Comparison of ENCODE assay signal across 12 cellular contexts in genomic region chr5:82635561-82636288, GRCh38.
A peak's percentile ranks its signal among the peaks of the same experiment; 100 is the strongest.
DNase-seq lines count a peak whose midpoint lies in the region; ATAC-seq and TF ChIP-seq lines count a peak whose summit lies in the region.
"Had no signal": no experiment of that assay in that cellular context is flagged by ENCODE, and none has a peak within 500 bp of the region (broad histone marks: within the 10 kb centered on the region; RNA-seq: fewer than 3 reads in every experiment).

No MANE protein-coding gene starts in this region.

- H3K9me3 Mint-ChIP-seq in activated CD4-positive, alpha-beta memory T cell treated with anti-CD3 and anti-CD28 coated beads for 36 hours, result no peaks in the 10 kb centered on the region
- H3K9me3 Mint-ChIP-seq in activated CD4-positive, alpha-beta memory T cell treated with anti-CD3 and anti-CD28 coated beads, Interleukin-2, amount 10 ng/mL, durations not matched to agents 7 days and 5 days, result no peaks in the 10 kb centered on the region

- POLR2A ChIA-PET in activated CD4-positive, alpha-beta memory T cell treated with anti-CD3 and anti-CD28 coated beads for 36 hours (lab: Charles Lee), result no interaction called here
- POLR2A ChIA-PET in activated CD4-positive, alpha-beta memory T cell treated with anti-CD3 and anti-CD28 coated beads, Interleukin-2, amount 10 ng/mL, durations not matched to agents 7 days and 5 days (lab: Charles Lee), result no interaction called here

- peak overlapping the region; percentile 1 for H2AFZ ChIP-seq in smooth muscle cell (ENCODE audit: low read depth)

- intact Hi-C loops in activated CD4-positive, alpha-beta memory T cell treated with anti-CD3 and anti-CD28 coated beads for 36 hours (cut with micrococcal nuclease), result loop anchor here (1.0 kb wide), 1 partner anchor 41 kb away; no protein-coding TSS in a partner anchor

- TF ChIP-seq CTCF in smooth muscle cell (IDR thresholded peaks at IDR 0.05; ENCODE audit: borderline replicate concordance, insufficient read depth, poor library complexity, severe bottlenecking), result no peak

- no peak overlapping the region for H3K27ac Mint-ChIP-seq in activated CD4-positive, alpha-beta memory T cell treated with anti-CD3 and anti-CD28 coated beads for 36 hours
- H3K27ac Mint-ChIP-seq in activated CD4-positive, alpha-beta memory T cell treated with anti-CD3 and anti-CD28 coated beads, Interleukin-2, amount 10 ng/mL, durations not matched to agents 7 days and 5 days, result no peak overlapping the region
- H3K27ac Mint-ChIP-seq: B cell had no signal

- H3F3A ChIP-seq in smooth muscle cell (ENCODE audit: low read depth), result peaks cover 18% of the 10 kb centered on the region

- no peaks in the 10 kb centered on the region for H3K36me3 ChIP-seq in smooth muscle cell (ENCODE audit: low read depth)
- H3K36me3 ChIP-seq: thyroid gland had no signal

- CTCF ChIA-PET in activated CD4-positive, alpha-beta memory T cell treated with anti-CD3 and anti-CD28 coated beads for 36 hours (lab: Charles Lee), result interaction anchor here (1.2 to 1.6 kb wide), 2 partner anchors 283 to 300 kb away, joined by 3 to 6 read pairs; no protein-coding TSS in a partner anchor
- CTCF ChIA-PET in activated CD4-positive, alpha-beta memory T cell treated with anti-CD3 and anti-CD28 coated beads, Interleukin-2, amount 10 ng/mL, durations not matched to agents 7 days and 5 days (lab: Charles Lee), result no interaction called here

- 33% methylated on average over 4 of the region's 4 CpGs for whole genome bisulfite sequencing in smooth muscle cell (ENCODE audit: low lambda C conversion rate)

- H3K27me3 Mint-ChIP-seq in activated CD4-positive, alpha-beta memory T cell treated with anti-CD3 and anti-CD28 coated beads for 36 hours, result no peaks in the 10 kb centered on the region
- H3K27me3 Mint-ChIP-seq in activated CD4-positive, alpha-beta memory T cell treated with anti-CD3 and anti-CD28 coated beads, Interleukin-2, amount 10 ng/mL, durations not matched to agents 7 days and 5 days, result no peaks in the 10 kb centered on the region
- H3K27me3 Mint-ChIP-seq: B cell had no signal

- H3K27me3 ChIP-seq in smooth muscle cell (ENCODE audit: low read depth), result no peaks in the 10 kb centered on the region
- H3K27me3 ChIP-seq: thyroid gland had no signal

- H3K4me3 ChIP-seq in smooth muscle cell, result no peak overlapping the region
- H3K4me3 ChIP-seq: thyroid gland had no signal

- H3K4me1 ChIP-seq in smooth muscle cell (ENCODE audit: low read depth), result peaks cover 20% of the 10 kb centered on the region

- ATAC-seq in HG02970 (IDR thresholded peaks at IDR 0.05; ENCODE audit: low FRiP score, unreplicated experiment), result no peak
- ATAC-seq: esophagus mucosa had no signal

- H3K36me3 Mint-ChIP-seq in activated CD4-positive, alpha-beta memory T cell treated with anti-CD3 and anti-CD28 coated beads for 36 hours, result no peaks in the 10 kb centered on the region
- no peaks in the 10 kb centered on the region for H3K36me3 Mint-ChIP-seq in activated CD4-positive, alpha-beta memory T cell treated with anti-CD3 and anti-CD28 coated beads, Interleukin-2, amount 10 ng/mL, durations not matched to agents 7 days and 5 days (ENCODE audit: low read depth)

- H3K9ac ChIP-seq in smooth muscle cell (ENCODE audit: low read depth), result no peak overlapping the region

- H3K4me1 Mint-ChIP-seq in activated CD4-positive, alpha-beta memory T cell treated with anti-CD3 and anti-CD28 coated beads for 36 hours (ENCODE audit: low read depth), result peaks cover 4% of the 10 kb centered on the region
- peaks cover 18% of the 10 kb centered on the region for H3K4me1 Mint-ChIP-seq in activated CD4-positive, alpha-beta memory T cell treated with anti-CD3 and anti-CD28 coated beads, Interleukin-2, amount 10 ng/mL, durations not matched to agents 7 days and 5 days
- H3K4me1 Mint-ChIP-seq: B cell had no signal

- DNase-seq in activated CD4-positive, alpha-beta memory T cell treated with anti-CD3 and anti-CD28 coated beads for 36 hours, result peak; percentile 30
- no peak for DNase-seq in activated CD4-positive, alpha-beta memory T cell treated with anti-CD3 and anti-CD28 coated beads, Interleukin-2, amount 10 ng/mL, durations not matched to agents 7 days and 5 days
- DNase-seq in HS-27A (ENCODE audit: low read depth) (peak; percentile 12), dedifferentiated amniotic fluid mesenchymal stem cell (ENCODE audit: extremely low spot score) (peak; percentile 70), smooth muscle cell (lab: John Stamatoyannopoulos, UW; ENCODE audit: unreplicated experiment) (no peak), T1000 (lab: John Stamatoyannopoulos, UW) (no peak), NCI-H146 (lab: John Stamatoyannopoulos, UW) (no peak)
- DNase-seq: NCI-H1417 had no signal

- no peaks in the 10 kb centered on the region for H3K79me2 ChIP-seq in smooth muscle cell (ENCODE audit: low read depth)

- H3K27ac ChIP-seq in smooth muscle cell (ENCODE audit: low read depth), result peak overlapping the region; percentile 75

- no peaks in the 10 kb centered on the region for H3K9me3 ChIP-seq in smooth muscle cell (replicated peaks; ENCODE audit: low read depth)
- H3K9me3 ChIP-seq: thyroid gland had no signal

- H3K4me2 ChIP-seq in smooth muscle cell, result peak overlapping the region; percentile 44

- no peak overlapping the region for H3K4me3 Mint-ChIP-seq in activated CD4-positive, alpha-beta memory T cell treated with anti-CD3 and anti-CD28 coated beads for 36 hours
- H3K4me3 Mint-ChIP-seq in activated CD4-positive, alpha-beta memory T cell treated with anti-CD3 and anti-CD28 coated beads, Interleukin-2, amount 10 ng/mL, durations not matched to agents 7 days and 5 days, result no peak overlapping the region
- H3K4me3 Mint-ChIP-seq: B cell had no signal

- no peaks in the 10 kb centered on the region for H4K20me1 ChIP-seq in smooth muscle cell (ENCODE audit: low read depth)

Comparison
In these comparisons a context has a peak if more than half of its experiments do, and no peak if none do; other contexts are left out.
1. DNase-seq: peak in activated CD4-positive, alpha-beta memory T cell treated with anti-CD3 and anti-CD28 coated beads for 36 hours (single experiment), HS-27A (single experiment) and dedifferentiated amniotic fluid mesenchymal stem cell (single experiment); none in activated CD4-positive, alpha-beta memory T cell treated with anti-CD3 and anti-CD28 coated beads, Interleukin-2, amount 10 ng/mL, durations not matched to agents 7 days and 5 days (single experiment), smooth muscle cell (single experiment), T1000 (single experiment) and NCI-H146 (single experiment).